Comparison of ENCODE assay signal across 8 cellular contexts in the genomic region with DNA sequence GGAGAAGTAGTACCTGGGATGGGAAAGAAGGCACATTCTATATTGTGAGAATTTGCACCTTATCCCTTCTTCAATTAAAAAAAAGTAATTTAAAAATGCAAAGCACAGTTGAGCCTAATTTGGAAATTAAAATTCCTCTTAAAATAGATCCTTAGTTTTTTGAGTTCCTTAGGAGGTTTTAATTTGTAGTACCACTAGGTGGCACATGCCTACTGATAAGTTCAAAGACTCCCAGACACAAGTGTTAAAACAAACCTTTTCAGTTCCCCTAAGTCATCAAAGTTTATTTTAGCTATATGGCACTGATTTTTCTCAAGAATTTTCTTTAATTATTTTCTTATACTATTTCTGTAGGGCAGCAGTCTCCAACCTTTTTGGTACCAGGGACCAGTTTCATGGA.
DNase-seq lines count a peak whose midpoint lies in the region; ATAC-seq and TF ChIP-seq lines count a peak whose summit lies in the region.

No MANE protein-coding gene starts in this region.

- H3K79me2 ChIP-seq in neural cell (replicated peaks; ENCODE audit: insufficient read depth, low read length) = no peaks in the 10 kb centered on the region

- TF ChIP-seq CTCF in neural cell (IDR thresholded peaks at IDR 0.05; ENCODE audit: poor library complexity, severe bottlenecking) (peak; percentile 71), lower leg skin (IDR thresholded peaks at IDR 0.05) (no peak)

- H3K4me3 ChIP-seq in neural cell (ENCODE audit: low read length) (no peak overlapping the region), lower leg skin (ENCODE audit: low read depth, poor library complexity, severe bottlenecking) (no peak overlapping the region)

- H3K4me2 ChIP-seq in neural cell (ENCODE audit: low read length) = no peak overlapping the region

- TF ChIP-seq EP300 in neural cell (conservative IDR thresholded peaks at IDR 0.05; ENCODE audit: poor library complexity, severe bottlenecking) = no peak

- peak; percentile 78 for TF ChIP-seq RAD21 in neural cell (conservative IDR thresholded peaks at IDR 0.05)

- no peaks in the 10 kb centered on the region for H3K9me3 ChIP-seq in neural cell (ENCODE audit: low read length)

- peak; percentile 77 for ATAC-seq in HG02884 (IDR thresholded peaks at IDR 0.05; ENCODE audit: unreplicated experiment)
- no peak for ATAC-seq in activated naive CD4-positive, alpha-beta T cell treated with anti-CD3 and anti-CD28 coated beads, Interleukin-2, amount 50 U/mL, for 72 hours

- no peaks in the 10 kb centered on the region for H3K36me3 Mint-ChIP-seq in activated naive CD4-positive, alpha-beta T cell treated with anti-CD3 and anti-CD28 coated beads, Interleukin-2, amount 50 U/mL, for 72 hours

- no peaks in the 10 kb centered on the region for H3F3A ChIP-seq in neural cell (ENCODE audit: insufficient read depth, low read length, poor library complexity, severe bottlenecking)

- H3K36me3 ChIP-seq in neural cell (ENCODE audit: insufficient read depth, low read length) = no peaks in the 10 kb centered on the region

- H3K27ac ChIP-seq in neural cell (ENCODE audit: low read length) = no peak overlapping the region

- intact Hi-C loops in lower leg skin (cut with DNase I; ENCODE audit: low total_unique reads) = no loop called here

- no peak overlapping the region for H3K9ac ChIP-seq in neural cell (ENCODE audit: low read length)

- H2AFZ ChIP-seq in neural cell (ENCODE audit: low read depth, low read length) = no peak overlapping the region

- H3K9me3 Mint-ChIP-seq in activated naive CD4-positive, alpha-beta T cell treated with anti-CD3 and anti-CD28 coated beads, Interleukin-2, amount 50 U/mL, for 72 hours = peaks cover 0 to 5% of the 10 kb centered on the region in 2 donors

- no peak for TF ChIP-seq POLR2A in lower leg skin (IDR thresholded peaks at IDR 0.05)

- H3K9me2 ChIP-seq in neural cell (ENCODE audit: insufficient read depth, low read length) = no peaks in the 10 kb centered on the region

- DNase-seq in NOMO-1 treated with DMSO at 0.1 percent for 48 hours (lab: John Stamatoyannopoulos, UW; ENCODE audit: unreplicated experiment) = peak; percentile 56
- no peak for DNase-seq in NOMO-1 treated with dmso at 0.1 percent for 144 hours (lab: John Stamatoyannopoulos, UW; ENCODE audit: unreplicated experiment)
- DNase-seq in NCI-H69 (lab: John Stamatoyannopoulos, UW) = peak; percentile 35
- DNase-seq in dermis microvascular lymphatic vessel endothelial cell (ENCODE audit: low read depth in 2 of 2) = peak; percentile 36 to 60
- no peak for DNase-seq in lower leg skin (ENCODE audit: low spot score in 2 of 2)
- no peak for DNase-seq in activated naive CD4-positive, alpha-beta T cell treated with anti-CD3 and anti-CD28 coated beads, Interleukin-2, amount 50 U/mL, for 72 hours (ENCODE audit: low spot score in 2 of 2)

- no peaks in the 10 kb centered on the region for H3K27me3 ChIP-seq in neural cell (ENCODE audit: insufficient read depth, low read depth, low read length)

- no peaks in the 10 kb centered on the region for H4K20me1 ChIP-seq in neural cell (ENCODE audit: insufficient read depth)

- H3K27ac Mint-ChIP-seq in activated naive CD4-positive, alpha-beta T cell treated with anti-CD3 and anti-CD28 coated beads, Interleukin-2, amount 50 U/mL, for 72 hours = no peak overlapping the region

TF ChIP-seq in neural cell, 6 proteins besides CTCF, POLR2A, EP300 and RAD21:
- peak; percentile 76 for TF ChIP-seq SMC3 (conservative IDR thresholded peaks at IDR 0.05; ENCODE audit: poor library complexity)
- no peak for TF ChIP-seq TAF1 (IDR thresholded peaks at IDR 0.05; ENCODE audit: low read depth)
TF ChIP-seq in neural cell: peak in this region for 1.

Comparison
In these comparisons a context has a peak if more than half of its experiments do, and no peak if none do; other contexts are left out.
1. DNase-seq: peak in NOMO-1 treated with DMSO at 0.1 percent for 48 hours (single experiment), NCI-H69 (single experiment) and dermis microvascular lymphatic vessel endothelial cell (2 of 2); none in NOMO-1 treated with dmso at 0.1 percent for 144 hours (single experiment), lower leg skin (0 of 2) and activated naive CD4-positive, alpha-beta T cell treated with anti-CD3 and anti-CD28 coated beads, Interleukin-2, amount 50 U/mL, for 72 hours (0 of 2).